In genomic region chr5:73132759-73133158, GRCh38 we compare ENCODE assay signal across 11 cellular contexts. TPM values are rescaled to one million over a fixed set of nuclear protein-coding genes. Genes with fewer than 3 reads are reported as not detected.
"Had no signal": no experiment of that assay in that cellular context is flagged by ENCODE, and none has a peak within 500 bp of the region (broad histone marks: within the 10 kb centered on the region; RNA-seq: fewer than 3 reads in every experiment).

No MANE protein-coding gene starts in this region.

- H3K9me3 ChIP-seq: HAP-1 had no signal

- ATAC-seq: HCT116, HepG2 had no signal

- FAIRE-seq: HepG2 had no signal

- H3K36me3 ChIP-seq: HAP-1 had no signal

- H3K27ac ChIP-seq: GM23248, HL-60 had no signal

- H3K9ac ChIP-seq: GM23248 had no signal

- H3K4me1 ChIP-seq: HAP-1 had no signal

- DNase-seq: GM23248, GOT3, H7, HFFc6 had no signal

- H3K4me3 ChIP-seq: GM23248, HAP-1 had no signal

RNA-seq across cellular contexts. Expression of gene TMEM171, which starts 12.4 kb away (rescaled TPM):
- total RNA-seq: HepG2, HT1080 had no signal
- polyA plus RNA-seq: IgD-negative memory B cell had no signal

RNA-seq across cellular contexts. Expression of gene TMEM174, which starts 40.2 kb away (rescaled TPM):
- total RNA-seq: GM23248, H4, H7, HepG2, HFFc6, HT1080 had no signal
- polyA plus RNA-seq: GM23248, HepG2, IgD-negative memory B cell had no signal
